In genomic region chr16:81548901-81549546, GRCh38 we compare ENCODE assay signal across 1 cellular context.
A peak's percentile ranks its signal among the peaks of the same experiment; 100 is the strongest.
TF ChIP-seq lines count a peak whose summit lies in the region.

No MANE protein-coding gene starts in this region.

TF ChIP-seq in HepG2, 621 proteins besides CTCF, POLR2A, EP300 and RAD21 (continued from another document and continues in another):
- TF ChIP-seq GABPA (IDR thresholded peaks at IDR 0.05; ENCODE audit: low read depth, low read length) = no peak
- TF ChIP-seq GABPA (CRISPR knock-in tag; IDR thresholded peaks at IDR 0.05; ENCODE audit: low read depth) = peak; percentile 62
- TF ChIP-seq IKZF5 (CRISPR knock-in tag; IDR thresholded peaks at IDR 0.05) = peak; percentile 56; the same call in 1 of the 2 replicates
- TF ChIP-seq DRAP1 (CRISPR knock-in tag; IDR thresholded peaks at IDR 0.05) = peak; percentile 42
- peak; percentile 80 for TF ChIP-seq ATF2 (CRISPR knock-in tag; IDR thresholded peaks at IDR 0.05)
- peak; percentile 50; the same call in 1 of the 2 replicates for TF ChIP-seq KDM3A (CRISPR knock-in tag; IDR thresholded peaks at IDR 0.05; ENCODE audit: low read depth)
- peak; percentile 25; the same call in 1 of the 2 replicates for TF ChIP-seq CHD4 (IDR thresholded peaks at IDR 0.05; ENCODE audit: borderline replicate concordance, low read length)
- TF ChIP-seq ZNF574 (CRISPR knock-in tag; IDR thresholded peaks at IDR 0.05) = peak; percentile 59
- peak; percentile 57 for TF ChIP-seq PITX1 (CRISPR knock-in tag; IDR thresholded peaks at IDR 0.05)
- TF ChIP-seq PHF8 (CRISPR knock-in tag; IDR thresholded peaks at IDR 0.05) = peak; percentile 23; the same call in 1 of the 2 replicates
- peak; percentile 56; the same call in 1 of the 2 replicates for TF ChIP-seq REPIN1 (CRISPR knock-in tag; IDR thresholded peaks at IDR 0.05; ENCODE audit: borderline replicate concordance, low read depth)
- TF ChIP-seq E2F1 (CRISPR knock-in tag; IDR thresholded peaks at IDR 0.05) = no peak
- 0 out of 2 replicates have a peak, but pooled peaks have one; percentile 37 for TF ChIP-seq ZBTB39 (CRISPR knock-in tag; IDR thresholded peaks at IDR 0.05)
- peak; percentile 73; the same call in 1 of the 2 replicates for TF ChIP-seq SAFB2 (CRISPR knock-in tag; IDR thresholded peaks at IDR 0.05; ENCODE audit: borderline replicate concordance, low read depth)
- TF ChIP-seq CENPBD1 (CRISPR knock-in tag; IDR thresholded peaks at IDR 0.05; ENCODE audit: borderline replicate concordance, low read depth) = no peak
- peak; percentile 82 for TF ChIP-seq MED8 (CRISPR knock-in tag; IDR thresholded peaks at IDR 0.05; ENCODE audit: insufficient replicate concordance)
- TF ChIP-seq SNAPC4 (CRISPR knock-in tag; IDR thresholded peaks at IDR 0.05) = peak; percentile 47; the same call in 1 of the 2 replicates
- TF ChIP-seq ZNF281 (CRISPR knock-in tag; IDR thresholded peaks at IDR 0.05; ENCODE audit: borderline replicate concordance) = peak; percentile 71; the same call in 1 of the 2 replicates
- peak; percentile 51; the same call in 1 of the 2 replicates for TF ChIP-seq GATAD1 (CRISPR knock-in tag; IDR thresholded peaks at IDR 0.05)
- 0 out of 2 replicates have a peak, but pooled peaks have one; percentile 3 for TF ChIP-seq ZNF264 (CRISPR knock-in tag; IDR thresholded peaks at IDR 0.05)
- TF ChIP-seq ZBTB10 (CRISPR knock-in tag; IDR thresholded peaks at IDR 0.05; ENCODE audit: borderline replicate concordance) = peak; percentile 84; the same call in 1 of the 2 replicates
- 0 out of 2 replicates have a peak, but pooled peaks have one; percentile 85 for TF ChIP-seq ZFP91 (CRISPR knock-in tag; IDR thresholded peaks at IDR 0.05; ENCODE audit: borderline replicate concordance)
- TF ChIP-seq ZNF788 (CRISPR knock-in tag; IDR thresholded peaks at IDR 0.05; ENCODE audit: borderline replicate concordance) = peak; percentile 74; the same call in 1 of the 2 replicates
- peak; percentile 10; the same call in 1 of the 2 replicates for TF ChIP-seq NFYB (CRISPR knock-in tag; IDR thresholded peaks at IDR 0.05)
- TF ChIP-seq ZNF543 (CRISPR knock-in tag; IDR thresholded peaks at IDR 0.05) = peak; percentile 94
- no peak for TF ChIP-seq MYC (CRISPR knock-in tag; IDR thresholded peaks at IDR 0.05; ENCODE audit: borderline replicate concordance)
- TF ChIP-seq SNAPC5 (CRISPR knock-in tag; IDR thresholded peaks at IDR 0.05; ENCODE audit: borderline replicate concordance) = no peak; the same call in 1 of the 2 replicates
- TF ChIP-seq RARA (CRISPR knock-in tag; IDR thresholded peaks at IDR 0.05) = peak; percentile 80
- TF ChIP-seq ZMAT3 (CRISPR knock-in tag; conservative IDR thresholded peaks at IDR 0.05) = peak; percentile 44; the same call in 1 of the 2 replicates
- no peak; the same call in none of the 2 replicates for TF ChIP-seq MIXL1 (CRISPR knock-in tag; IDR thresholded peaks at IDR 0.05)
